In the genomic region with DNA sequence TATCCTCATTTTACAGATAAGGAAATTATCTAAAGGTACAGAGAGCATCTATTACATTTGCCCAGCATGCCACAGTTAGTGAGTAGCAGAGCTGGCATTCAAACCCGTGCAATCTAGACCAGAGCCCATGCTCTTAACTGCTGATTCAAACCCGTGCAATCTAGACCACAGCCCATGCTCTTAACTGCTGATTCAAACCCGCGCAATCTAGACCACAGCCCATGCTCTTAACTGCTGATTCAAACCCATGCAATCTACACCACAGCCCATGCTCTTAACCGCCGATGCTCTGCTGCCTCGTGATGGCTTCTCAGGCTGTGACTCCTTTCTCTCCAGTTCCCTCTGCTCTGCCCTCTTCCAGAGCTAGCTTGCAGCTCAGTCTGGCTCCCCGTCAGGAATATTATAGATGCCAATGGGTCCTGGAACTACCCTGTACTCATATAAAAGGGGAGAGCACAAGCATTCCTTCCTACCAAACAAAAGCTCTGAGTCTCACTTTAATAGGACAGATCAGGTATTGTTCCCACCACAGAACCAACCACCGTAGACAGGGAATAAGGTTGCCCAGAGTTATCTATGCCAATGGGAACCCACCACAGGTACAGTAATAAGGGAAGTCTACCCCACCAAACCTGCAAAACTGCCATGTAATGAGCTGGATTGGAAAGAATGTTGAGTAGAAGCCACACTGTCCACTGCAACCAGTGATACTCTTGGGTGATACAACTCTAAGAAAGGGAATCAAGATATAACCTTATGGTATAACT, we compare ENCODE assay signal across 9 cellular contexts.
DNase-seq lines count a peak whose midpoint lies in the region; ATAC-seq and TF ChIP-seq lines count a peak whose summit lies in the region.
"Had no signal": no experiment of that assay in that cellular context is flagged by ENCODE, and none has a peak within 500 bp of the region (broad histone marks: within the 10 kb centered on the region; RNA-seq: fewer than 3 reads in every experiment).

No MANE protein-coding gene starts in this region.

- peaks cover 5% of the 10 kb centered on the region for H3K4me1 Mint-ChIP-seq in nephron progenitor cell

- ATAC-seq in GM18873 (IDR thresholded peaks at IDR 0.05; ENCODE audit: low FRiP score, unreplicated experiment) (no peak), GM21390 (IDR thresholded peaks at IDR 0.05; ENCODE audit: unreplicated experiment) (no peak)

- H3K27me3 Mint-ChIP-seq in nephron progenitor cell (ENCODE audit: low read depth, poor library complexity), result no peaks in the 10 kb centered on the region

- no peak overlapping the region for H3K4me3 ChIP-seq in Jurkat, Clone E6-1 (ENCODE audit: low read length)

- DNase-seq in ELR (ENCODE audit: low read depth) (peak; percentile 100), amniotic stem cell (lab: John Stamatoyannopoulos, UW) (peak; percentile 87), nephron progenitor cell (no peak), ecto neural progenitor cell (ENCODE audit: low spot score) (no peak), KG1 (lab: John Stamatoyannopoulos, UW) (no peak)
- peak; percentile 99 for DNase-seq in Jurkat, Clone E6-1 (ENCODE audit: low read depth, low spot score)
- DNase-seq: NCI-H187 had no signal

- peak overlapping the region; percentile 86 for H3K27ac Mint-ChIP-seq in nephron progenitor cell

- H3K36me3 Mint-ChIP-seq in nephron progenitor cell (ENCODE audit: low read depth), result peaks cover 16% of the 10 kb centered on the region

- H3K4me3 Mint-ChIP-seq in nephron progenitor cell, result no peak overlapping the region

- no peak for TF ChIP-seq CTCF in nephron progenitor cell (IDR thresholded peaks at IDR 0.05)

- H3K9me3 Mint-ChIP-seq in nephron progenitor cell, result peaks cover 10% of the 10 kb centered on the region

Comparison
In these comparisons a context has a peak if more than half of its experiments do, and no peak if none do; other contexts are left out.
1. DNase-seq: peak in ELR (single experiment), Jurkat, Clone E6-1 (single experiment) and amniotic stem cell (single experiment); none in nephron progenitor cell (single experiment), ecto neural progenitor cell (single experiment) and KG1 (single experiment).